Comparison of ENCODE assay signal across 8 cellular contexts in the genomic region with DNA sequence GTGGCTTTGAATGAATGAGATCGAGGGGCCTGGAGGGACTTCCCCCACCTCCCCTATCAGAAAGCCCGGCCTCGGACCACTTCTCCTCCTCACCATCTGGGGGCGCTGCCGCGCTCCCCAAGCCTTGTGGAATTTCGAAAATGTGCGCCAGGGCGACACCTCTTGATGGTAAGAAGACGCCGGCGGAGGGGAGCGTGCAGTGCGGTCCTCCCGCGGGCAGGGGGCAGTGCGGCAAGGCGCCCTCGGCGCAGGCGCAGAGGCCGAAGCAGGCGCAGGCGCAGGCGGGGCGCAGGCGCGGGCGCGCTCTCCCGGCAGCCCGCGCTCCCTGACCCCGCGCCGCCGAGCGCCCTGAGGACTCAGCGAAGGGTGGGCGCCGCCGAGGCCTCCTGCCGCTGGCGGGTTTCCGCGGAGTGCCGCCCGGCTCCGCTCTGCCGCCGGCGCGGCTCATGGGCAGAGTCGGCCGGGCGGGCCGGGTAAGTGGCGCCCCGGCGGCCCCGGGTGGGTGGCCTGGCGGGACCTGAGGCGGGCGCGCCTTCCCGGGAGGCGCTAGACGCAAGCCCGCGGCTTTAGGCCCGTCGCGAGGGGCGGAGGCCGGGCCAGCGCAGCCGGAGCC. TPM values are rescaled to one million over a fixed set of nuclear protein-coding genes. Genes with fewer than 3 reads are reported as not detected.
DNase-seq lines count a peak whose midpoint lies in the region; ATAC-seq and TF ChIP-seq lines count a peak whose summit lies in the region.

A gene with protein sequence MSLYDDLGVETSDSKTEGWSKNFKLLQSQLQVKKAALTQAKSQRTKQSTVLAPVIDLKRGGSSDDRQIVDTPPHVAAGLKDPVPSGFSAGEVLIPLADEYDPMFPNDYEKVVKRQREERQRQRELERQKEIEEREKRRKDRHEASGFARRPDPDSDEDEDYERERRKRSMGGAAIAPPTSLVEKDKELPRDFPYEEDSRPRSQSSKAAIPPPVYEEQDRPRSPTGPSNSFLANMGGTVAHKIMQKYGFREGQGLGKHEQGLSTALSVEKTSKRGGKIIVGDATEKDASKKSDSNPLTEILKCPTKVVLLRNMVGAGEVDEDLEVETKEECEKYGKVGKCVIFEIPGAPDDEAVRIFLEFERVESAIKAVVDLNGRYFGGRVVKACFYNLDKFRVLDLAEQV (plus strand): TSS at position 314 of the 613 bp plus-strand sequence. CDS start 8,032 bp downstream, outside the sequence.

- H3K4me1 Mint-ChIP-seq in WTC11 (peaks cover 44% of the 10 kb centered on the region), immature natural killer cell (peaks cover 54 to 59% of the 10 kb centered on the region in 2 donors)

- CTCF ChIA-PET in WTC11 (lab: Charles Lee) = interaction anchor here (0.9 to 1.4 kb wide), 2 partner anchors 75 to 113 kb away, joined by 4 to 6 read pairs; no protein-coding TSS in a partner anchor

- intact Hi-C loops in spleen (cut with DNase I; ENCODE audit: low total_unique reads) = loop anchor here (5.0 kb wide), 1 partner anchor 77 kb away; no protein-coding TSS in a partner anchor

- H3K4me3 ChIP-seq in AG09309 (ENCODE audit: control insufficient read depth, low read depth, low read length) (peak within 1 kb of the TSS; percentile 67), cardiac fibroblast (replicated peaks in 1 of 2; ENCODE audit: low read depth in 2 of 2, low read length in 2 of 2) (peak within 1 kb of the TSS; percentile 88 to 90), spleen (peak within 1 kb of the TSS; percentile 62 to 94 (median 82))

- peaks cover 39 to 82% (median 69%) of the 10 kb centered on the region in 6 donors for H3K4me1 ChIP-seq in spleen

- ATAC-seq in GM18873 (IDR thresholded peaks at IDR 0.05; ENCODE audit: low FRiP score, unreplicated experiment) = peak; percentile 79
- peak; percentile 79 for ATAC-seq in HG03139 (IDR thresholded peaks at IDR 0.05; ENCODE audit: unreplicated experiment)
- peak; percentile 81 for ATAC-seq in WTC11

- no peaks in the 10 kb centered on the region for H3K9me3 ChIP-seq in spleen

- peak within 1 kb of the TSS; percentile 85 for H3K27ac Mint-ChIP-seq in WTC11
- H3K27ac Mint-ChIP-seq in immature natural killer cell = peak within 1 kb of the TSS; percentile 26 to 89 (median 84)

- POLR2A ChIA-PET in WTC11 (lab: Charles Lee) = no interaction called here

- WGBS in spleen, 5 donors = 0 to 1% (median 0%) methylated on average over 31 to 77 of the region's 77 CpGs

- H3K36me3 Mint-ChIP-seq in WTC11 (no peaks in the 10 kb centered on the region), immature natural killer cell (peaks cover 0 to 3% (median 0%) of the 10 kb centered on the region in 3 donors)

- no peaks in the 10 kb centered on the region; the same call in 1 of the 2 replicates for H3K27me3 Mint-ChIP-seq in WTC11 (ENCODE audit: low read depth)
- H3K27me3 Mint-ChIP-seq in immature natural killer cell (ENCODE audit: low read depth in 3 of 3) = peaks cover 9 to 13% (median 11%) of the 10 kb centered on the region in 3 donors

- peak in 1 of 3 donors; percentile 4 for TF ChIP-seq POLR2A in spleen (IDR thresholded peaks at IDR 0.05)

- TF ChIP-seq CTCF in AG09309 (IDR thresholded peaks at IDR 0.05; ENCODE audit: control insufficient read depth, insufficient read depth, low read depth, low read length, missing control alignments) (peak; percentile 100), WTC11 (IDR thresholded peaks at IDR 0.05) (peak; percentile 99), cardiac fibroblast (IDR thresholded peaks at IDR 0.05; ENCODE audit: low read depth, low read length) (peak; percentile 99), spleen (IDR thresholded peaks at IDR 0.05 in 8 of 11, conservative IDR thresholded peaks at IDR 0.05 in 3 of 11) (peak; percentile 99 to 100 (median 100))

- H3K36me3 ChIP-seq in spleen = no peaks in the 10 kb centered on the region

- H3K27ac ChIP-seq in spleen = peak within 1 kb of the TSS; percentile 69 to 97 (median 92)

- H3K27me3 ChIP-seq in spleen (replicated peaks in 1 of 7) = no peaks in the 10 kb centered on the region

- DNase-seq in AG09309 (ENCODE audit: low read depth) (peak; percentile 90), NCI-H2196 treated with DMSO at 0.1 percent for 48 hours (lab: John Stamatoyannopoulos, UW; ENCODE audit: unreplicated experiment) (peak; percentile 75), WTC11 (ENCODE audit: low spot score) (peak; percentile 98), cardiac fibroblast (ENCODE audit: low read depth in 2 of 2) (peak; percentile 97 to 99), immature natural killer cell (peak; percentile 98 to 99 (median 99)), spleen (peak; percentile 99)

- H3K9me3 Mint-ChIP-seq in WTC11 (no peaks in the 10 kb centered on the region), immature natural killer cell (no peaks in the 10 kb centered on the region)

- H3K4me3 Mint-ChIP-seq in WTC11 = peak within 1 kb of the TSS; percentile 93
- peak within 1 kb of the TSS; percentile 79 to 95 (median 88) for H3K4me3 Mint-ChIP-seq in immature natural killer cell

TF ChIP-seq in WTC11, 78 proteins besides CTCF, POLR2A, EP300 and RAD21 (continues in another document):
- TF ChIP-seq SMAD3 (CRISPR knock-in tag; IDR thresholded peaks at IDR 0.05; ENCODE audit: borderline replicate concordance) (no peak), ZNF423 (CRISPR knock-in tag; IDR thresholded peaks at IDR 0.05) (0 out of 2 replicates have a peak, but pooled peaks have one; percentile 36), JUN (CRISPR knock-in tag; IDR thresholded peaks at IDR 0.05) (no peak), AFF4 (CRISPR knock-in tag; IDR thresholded peaks at IDR 0.05; ENCODE audit: borderline replicate concordance) (no peak), MXD4 (CRISPR knock-in tag; IDR thresholded peaks at IDR 0.05; ENCODE audit: borderline replicate concordance) (no peak), ESRRA (CRISPR knock-in tag; IDR thresholded peaks at IDR 0.05; ENCODE audit: borderline replicate concordance) (no peak), ZSCAN18 (CRISPR knock-in tag; IDR thresholded peaks at IDR 0.05) (no peak), GTF2I (CRISPR knock-in tag; conservative IDR thresholded peaks at IDR 0.05) (no peak), CBFB (CRISPR knock-in tag; IDR thresholded peaks at IDR 0.05; ENCODE audit: low read depth) (peak; percentile 64; the same call in 1 of the 2 replicates), TP53 (CRISPR knock-in tag; IDR thresholded peaks at IDR 0.05) (no peak), SMAD4 (CRISPR knock-in tag; IDR thresholded peaks at IDR 0.05) (no peak), MYBL2 (CRISPR knock-in tag; IDR thresholded peaks at IDR 0.05) (peak; percentile 84), CREM (CRISPR knock-in tag; IDR thresholded peaks at IDR 0.05) (peak; percentile 67; the same call in 1 of the 2 replicates), ZBTB21 (CRISPR knock-in tag; IDR thresholded peaks at IDR 0.05; ENCODE audit: borderline replicate concordance) (no peak), NFE2L1 (CRISPR knock-in tag; IDR thresholded peaks at IDR 0.05) (0 out of 2 replicates have a peak, but pooled peaks have one; percentile 35)
- TF ChIP-seq, protein P1, sequence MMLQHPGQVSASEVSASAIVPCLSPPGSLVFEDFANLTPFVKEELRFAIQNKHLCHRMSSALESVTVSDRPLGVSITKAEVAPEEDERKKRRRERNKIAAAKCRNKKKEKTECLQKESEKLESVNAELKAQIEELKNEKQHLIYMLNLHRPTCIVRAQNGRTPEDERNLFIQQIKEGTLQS (CRISPR knock-in tag; conservative IDR thresholded peaks at IDR 0.05) = no peak

RNA-seq across cellular contexts. Expression of the gene that starts here (rescaled TPM):
- total RNA-seq in WTC11 (2021) = 117 to 160 TPM (median 118 TPM) in 3 replicates
- 10 to 100 TPM; 30.9 to 91.5 (median 55.5) TPM for polyA plus RNA-seq in immature natural killer cell
- total RNA-seq in spleen = 100 to 1,000 TPM in 6 of 7 donors, 10 to 100 TPM in 1; 93.2 to 140 (median 120) TPM
- polyA plus RNA-seq in spleen = 100 to 1,000 TPM in 1 of 3 donors, 10 to 100 TPM in 2; 63.1 to 100 (median 93.5) TPM

Comparison
In these comparisons a context has a peak if more than half of its experiments do, and no peak if none do; other contexts are left out.
1. Peak in every context shown above with its lines: DNase-seq, ATAC-seq, H3K4me3 ChIP-seq and H3K27ac ChIP-seq.